In genomic region chr2:45771251-45771650, GRCh38 we compare ENCODE assay signal across 9 cellular contexts.
DNase-seq lines count a peak whose midpoint lies in the region; ATAC-seq, FAIRE-seq and TF ChIP-seq lines count a peak whose summit lies in the region.
"Had no signal": no experiment of that assay in that cellular context is flagged by ENCODE, and none has a peak within 500 bp of the region (broad histone marks: within the 10 kb centered on the region; RNA-seq: fewer than 3 reads in every experiment).

No MANE protein-coding gene starts in this region.

- POLR2A ChIA-PET in MCF 10A (lab: Yijun Ruan, JAX) = no interaction called here
- POLR2A ChIA-PET in K562 (lab: Yijun Ruan, JAX) = interaction anchor here (0.6 to 1.5 kb wide), 5 partner anchors 10 to 1101 kb away, joined by 3 to 5 read pairs (median 4); no protein-coding TSS in a partner anchor

- peak; percentile 67; the same call in 2 of the 3 replicates for ATAC-seq in K562
- peak; percentile 73 to 80 for ATAC-seq in lower lobe of right lung
- ATAC-seq in aorta (ENCODE audit: low FRiP score) = peak; percentile 71
- no peak for ATAC-seq in HG03108 (IDR thresholded peaks at IDR 0.05; ENCODE audit: unreplicated experiment)
- no peak for ATAC-seq in GM21423 (IDR thresholded peaks at IDR 0.05; ENCODE audit: unreplicated experiment)

- peaks cover 5% of the 10 kb centered on the region for H3K36me3 Mint-ChIP-seq in MCF 10A (ENCODE audit: insufficient read depth, unreplicated experiment)

- no peaks in the 10 kb centered on the region for H3K9me1 ChIP-seq in K562 (ENCODE audit: control insufficient read depth, insufficient read depth, low read length)

- WGBS in K562 (ENCODE audit: insufficient coverage, low coverage, missing lambda C conversion rate) = under 1% methylated on average over 10 of the region's 10 CpGs
- 37 to 57% methylated on average over 10 of the region's 10 CpGs for WGBS in aorta, 2 donors

- H3K4me1 ChIP-seq in breast epithelium = peaks cover 1 to 2% of the 10 kb centered on the region in 2 donors
- no peaks in the 10 kb centered on the region; a peak in 1 of 5 replicates for H3K4me1 ChIP-seq in K562 (replicated peaks in 1 of 2; ENCODE audit: control insufficient read depth in 2 of 2, insufficient read depth in 2 of 2, low read length in 2 of 2)
- H3K4me1 ChIP-seq in lower lobe of right lung = peaks cover 60% of the 10 kb centered on the region
- H3K4me1 ChIP-seq in aorta (ENCODE audit: control insufficient read depth in 1 of 2, insufficient read depth in 2 of 2, low read length in 2 of 2) = no peaks in the 10 kb centered on the region

- H3K27me3 ChIP-seq in breast epithelium (no peaks in the 10 kb centered on the region), K562 (ENCODE audit: control insufficient read depth in 2 of 2, insufficient read depth in 2 of 2, low read length in 2 of 2) (peaks cover 15 to 53% of the 10 kb centered on the region in 2 experiments; a peak in 4 of 5 replicates), lower lobe of right lung (ENCODE audit: low read depth) (no peaks in the 10 kb centered on the region), aorta (ENCODE audit: control insufficient read depth in 1 of 2, insufficient read depth in 2 of 2, low read length in 1 of 2) (no peaks in the 10 kb centered on the region)

- intact Hi-C loops in breast epithelium (cut with DNase I; ENCODE audit: low total_unique reads) = no loop called here
- intact Hi-C loops in MCF 10A (cut with micrococcal nuclease) = no loop called here
- intact Hi-C loops in K562 (cut with micrococcal nuclease) = no loop called here
- intact Hi-C loops in lower lobe of right lung (cut with DNase I) = loop anchor here (10.0 kb wide), 1 partner anchor 126 kb away; no protein-coding TSS in a partner anchor
- intact Hi-C loops in aorta (cut with DNase I) = no loop called here

- H3K27ac Mint-ChIP-seq in MCF 10A (ENCODE audit: low read depth, unreplicated experiment) = no peak overlapping the region

- H3K36me3 ChIP-seq in breast epithelium = no peaks in the 10 kb centered on the region
- H3K36me3 ChIP-seq in K562 (ENCODE audit: control insufficient read depth, insufficient read depth, low read length) = no peaks in the 10 kb centered on the region
- no peaks in the 10 kb centered on the region for H3K36me3 ChIP-seq in lower lobe of right lung
- no peaks in the 10 kb centered on the region for H3K36me3 ChIP-seq in aorta (ENCODE audit: control insufficient read depth in 1 of 2, insufficient read depth in 2 of 2, low read length in 1 of 2)

- no peak for FAIRE-seq in K562 (lab: Jason Lieb, UNC)

- TF ChIP-seq CTCF in breast epithelium (IDR thresholded peaks at IDR 0.05) (no peak), MCF 10A (IDR thresholded peaks at IDR 0.05; ENCODE audit: unreplicated experiment) (no peak), K562 (IDR thresholded peaks at IDR 0.05 in 2 of 3, conservative IDR thresholded peaks at IDR 0.05 in 1 of 3; ENCODE audit: insufficient read depth in 2 of 3, low read depth in 1 of 3, low read length in 3 of 3) (no peak), lower lobe of right lung (IDR thresholded peaks at IDR 0.05) (no peak)

- in situ Hi-C loops in K562 (cut with MboI) = no loop called here

- H3K4me3 ChIP-seq in breast epithelium = peak overlapping the region in 2 of 3 donors; percentile 14 to 48
- no peak overlapping the region for H3K4me3 ChIP-seq in K562
- H3K4me3 ChIP-seq in lower lobe of right lung = peak overlapping the region; percentile 29
- no peak overlapping the region for H3K4me3 ChIP-seq in aorta (ENCODE audit: low read length in 2 of 2)

- no peak for TF ChIP-seq EP300 in K562 (IDR thresholded peaks at IDR 0.05; ENCODE audit: low read length)

- no peaks in the 10 kb centered on the region for H3K9me3 Mint-ChIP-seq in MCF 10A (ENCODE audit: unreplicated experiment)

- no peak overlapping the region for H2AFZ ChIP-seq in K562 (ENCODE audit: low read depth, low read length)

- no peak overlapping the region for H3K4me2 ChIP-seq in K562 (ENCODE audit: insufficient read depth, low read length)

- no peaks in the 10 kb centered on the region; the same call in 1 of the 2 replicates for H4K20me1 ChIP-seq in K562 (replicated peaks; ENCODE audit: control insufficient read depth, insufficient read depth, low read length)

- no peak overlapping the region for H3K4me3 Mint-ChIP-seq in MCF 10A (ENCODE audit: unreplicated experiment)

- CTCF ChIA-PET in MCF 10A (lab: Yijun Ruan, JAX) = no interaction called here
- CTCF ChIA-PET in K562 (lab: Yijun Ruan, JAX; ENCODE audit: low intra/inter-chr PET ratio) = no interaction called here

- H3K9ac ChIP-seq in K562 (ENCODE audit: insufficient read depth in 1 of 2, low read depth in 2 of 2, low read length in 2 of 2) = no peak overlapping the region; a peak in 1 of 4 replicates

- no peaks in the 10 kb centered on the region for H3K4me1 Mint-ChIP-seq in MCF 10A (ENCODE audit: insufficient read depth, unreplicated experiment)

- TF ChIP-seq RAD21 in K562 (CRISPR knock-in tag; conservative IDR thresholded peaks at IDR 0.05 in 1 of 2, IDR thresholded peaks at IDR 0.05 in 1 of 2) = no peak

- no peak for TF ChIP-seq POLR2A in breast epithelium (IDR thresholded peaks at IDR 0.05)
- TF ChIP-seq POLR2A in K562 (conservative IDR thresholded peaks at IDR 0.05) = no peak

- H3K27ac ChIP-seq in breast epithelium (peak overlapping the region; percentile 23 to 74), K562 (ENCODE audit: extremely low read depth, low read depth, low read length) (no peak overlapping the region), lower lobe of right lung (peak overlapping the region; percentile 58), aorta (ENCODE audit: low read depth in 1 of 2, low read length in 2 of 2) (no peak overlapping the region)

- no TSS peak for BruUV-seq in MCF 10A (replicated peaks; lab: Mats Ljungman, UMichigan)
- no TSS peak for BruUV-seq in K562 (replicated peaks; lab: Mats Ljungman, UMichigan)

- H3K79me2 ChIP-seq in K562 (ENCODE audit: control insufficient read depth, insufficient read depth, low read length) = no peaks in the 10 kb centered on the region

- H3K27me3 Mint-ChIP-seq in MCF 10A (ENCODE audit: insufficient read depth, unreplicated experiment) = no peaks in the 10 kb centered on the region

- DNase-seq in breast epithelium (ENCODE audit: low spot score in 2 of 2) (no peak), MCF 10A (ENCODE audit: unreplicated experiment) (no peak), K562 (ENCODE audit: extremely low read depth in 1 of 4, low spot score in 3 of 4) (no peak), lower lobe of right lung (peak; percentile 68), aorta (peak in 1 of 2 donors; percentile 70)
- no peak for DNase-seq in stimulated activated CD4-positive, alpha-beta T cell treated with anti-CD3 and anti-CD28 coated beads, Interleukin-2, amount 100 ng/mL, for 48 hours
- DNase-seq: activated CD4-positive, CD25-positive, alpha-beta regulatory T cell treated with anti-CD3 and anti-CD28 coated beads, Interleukin-2, amount 50 U/mL, for 72 hours had no signal

- no peaks in the 10 kb centered on the region for H3K9me3 ChIP-seq in breast epithelium
- H3K9me3 ChIP-seq in K562 (replicated peaks; ENCODE audit: control insufficient read depth, insufficient read depth, low read depth, low read length) = no peaks in the 10 kb centered on the region
- no peaks in the 10 kb centered on the region for H3K9me3 ChIP-seq in lower lobe of right lung
- no peaks in the 10 kb centered on the region for H3K9me3 ChIP-seq in aorta (ENCODE audit: control insufficient read depth, low read length)

TF ChIP-seq in K562, 482 proteins besides CTCF, POLR2A, EP300 and RAD21:
- TF ChIP-seq SOX6 (IDR thresholded peaks at IDR 0.05) (peak; percentile 12; the same call in 1 of the 2 replicates), CTBP1 (IDR thresholded peaks at IDR 0.05; ENCODE audit: borderline replicate concordance) (peak; percentile 63; the same call in 1 of the 2 replicates), CREM (IDR thresholded peaks at IDR 0.05; ENCODE audit: low read depth) (peak; percentile 35; the same call in 1 of the 2 replicates), ZKSCAN3 (CRISPR knock-in tag; IDR thresholded peaks at IDR 0.05) (no peak), ESRRA (IDR thresholded peaks at IDR 0.05; ENCODE audit: borderline replicate concordance, low read depth) (peak; percentile 39)
- TF ChIP-seq, protein P1, sequence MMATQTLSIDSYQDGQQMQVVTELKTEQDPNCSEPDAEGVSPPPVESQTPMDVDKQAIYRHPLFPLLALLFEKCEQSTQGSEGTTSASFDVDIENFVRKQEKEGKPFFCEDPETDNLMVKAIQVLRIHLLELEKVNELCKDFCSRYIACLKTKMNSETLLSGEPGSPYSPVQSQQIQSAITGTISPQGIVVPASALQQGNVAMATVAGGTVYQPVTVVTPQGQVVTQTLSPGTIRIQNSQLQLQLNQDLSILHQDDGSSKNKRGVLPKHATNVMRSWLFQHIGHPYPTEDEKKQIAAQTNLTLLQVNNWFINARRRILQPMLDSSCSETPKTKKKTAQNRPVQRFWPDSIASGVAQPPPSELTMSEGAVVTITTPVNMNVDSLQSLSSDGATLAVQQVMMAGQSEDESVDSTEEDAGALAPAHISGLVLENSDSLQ (IDR thresholded peaks at IDR 0.05) = peak; percentile 21; the same call in 1 of the 2 replicates

Comparison
In these comparisons a context has a peak if more than half of its experiments do, and no peak if none do; other contexts are left out.
1. H3K27ac ChIP-seq: peak in breast epithelium (2 of 2) and lower lobe of right lung (single experiment); none in K562 (single experiment) and aorta (0 of 2).
2. H3K4me3 ChIP-seq: peak in breast epithelium (2 of 3) and lower lobe of right lung (single experiment); none in K562 (single experiment) and aorta (0 of 2).
3. ATAC-seq: peak in K562 (single experiment), lower lobe of right lung (2 of 2) and aorta (single experiment); none in HG03108 (single experiment) and GM21423 (single experiment).